ENCODE assay signal across 1 cellular context in the genomic region with DNA sequence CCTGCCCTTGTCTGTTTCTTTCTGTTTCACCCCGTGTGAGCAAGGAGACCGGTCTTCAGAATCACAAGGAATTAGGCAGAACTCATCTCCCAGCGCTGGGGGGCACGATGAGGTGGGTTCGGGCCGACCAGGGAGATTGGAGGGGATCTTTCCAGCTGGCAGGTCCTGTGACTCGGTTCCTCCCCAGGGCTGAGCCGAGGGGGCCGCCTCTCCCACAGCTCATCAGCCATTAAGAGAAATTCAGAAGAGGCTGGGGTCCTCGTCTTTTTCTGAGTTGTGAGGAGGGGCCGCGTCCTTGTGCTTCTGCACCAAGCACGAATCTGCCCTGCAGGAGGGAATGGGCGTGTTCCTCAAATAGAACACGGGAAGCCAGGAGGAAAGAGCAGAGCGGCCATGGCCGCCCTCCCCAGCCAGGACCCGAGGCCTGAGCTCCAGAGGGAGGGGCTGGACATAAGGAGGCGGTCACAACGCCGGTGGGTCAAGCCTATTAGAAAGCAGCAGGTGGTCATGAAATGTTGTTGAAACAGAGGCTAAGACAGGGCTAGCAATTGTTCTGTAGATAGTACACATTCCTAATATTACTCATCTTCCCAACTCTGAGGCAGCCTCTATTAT.
TF ChIP-seq lines count a peak whose summit lies in the region.

No MANE protein-coding gene starts in this region.

TF ChIP-seq in WTC11, 78 proteins besides CTCF, POLR2A, EP300 and RAD21 (continued from another document):
- no peak for TF ChIP-seq KAT7 (CRISPR knock-in tag; IDR thresholded peaks at IDR 0.05; ENCODE audit: borderline replicate concordance)
- no peak for TF ChIP-seq GTF2I (CRISPR knock-in tag; conservative IDR thresholded peaks at IDR 0.05)
- no peak for TF ChIP-seq ZNF138 (CRISPR knock-in tag; conservative IDR thresholded peaks at IDR 0.05)
